Comparison of ENCODE assay signal across 9 cellular contexts in the genomic region with DNA sequence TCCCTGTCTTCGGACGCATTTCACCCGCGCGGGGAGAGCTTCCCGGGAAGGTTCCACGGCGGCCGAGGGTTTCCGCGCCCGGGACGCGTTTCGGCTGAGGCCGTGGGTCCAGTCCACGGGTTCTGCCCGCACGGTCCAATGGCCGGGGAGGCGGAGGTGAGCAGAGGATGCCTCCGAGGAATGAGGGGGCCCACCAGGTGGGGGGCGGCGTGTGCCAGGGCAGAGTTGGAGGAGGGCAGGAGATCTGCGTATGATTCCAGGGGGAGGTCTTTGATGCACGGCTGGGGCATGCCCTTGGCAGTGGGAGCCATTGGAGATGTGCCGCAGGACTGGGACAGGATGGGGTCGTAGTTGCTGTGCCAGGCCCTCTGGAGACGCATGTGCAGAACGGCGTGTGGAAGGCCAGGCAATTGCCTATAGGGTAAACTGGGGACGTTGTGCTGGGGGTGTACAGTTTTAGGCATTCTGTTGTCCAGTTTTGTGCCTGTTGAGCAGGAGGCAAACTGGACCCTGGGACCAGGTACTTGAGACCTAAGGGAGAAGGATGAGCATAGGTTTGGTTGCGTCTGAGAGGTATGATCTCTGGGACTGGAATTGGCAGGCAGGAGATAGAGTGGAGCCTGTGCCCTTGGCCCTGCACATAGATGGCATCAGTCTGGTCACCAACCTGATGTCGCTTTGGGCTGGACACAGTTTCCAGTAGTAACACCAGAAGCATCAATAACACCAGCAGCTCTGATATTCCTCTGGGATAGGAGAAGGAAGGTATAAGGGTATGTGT. TPM values are rescaled to one million over a fixed set of nuclear protein-coding genes. Genes with fewer than 3 reads are reported as not detected.
DNase-seq lines count a peak whose midpoint lies in the region; ATAC-seq and TF ChIP-seq lines count a peak whose summit lies in the region.
"Had no signal": no experiment of that assay in that cellular context is flagged by ENCODE, and none has a peak within 500 bp of the region (broad histone marks: within the 10 kb centered on the region; RNA-seq: fewer than 3 reads in every experiment).

No MANE protein-coding gene starts in this region.

- H3K9ac ChIP-seq in BLaER1 = peak overlapping the region; percentile 86
- peak overlapping the region; percentile 82 for H3K9ac ChIP-seq in fibroblast of lung (ENCODE audit: insufficient read depth, low read length)

- peak overlapping the region; percentile 94 for H3K4me3 ChIP-seq in BLaER1
- H3K4me3 ChIP-seq in WI38 (ENCODE audit: low read depth, low read length) = peak overlapping the region; percentile 82
- H3K4me3 ChIP-seq in fibroblast of lung (replicated peaks in 1 of 4; ENCODE audit: control extremely low read depth in 1 of 4, insufficient read depth in 1 of 4, low read depth in 3 of 4, low read length in 4 of 4) = peak overlapping the region; percentile 73 to 97 (median 86)
- peak overlapping the region; percentile 85 for H3K4me3 ChIP-seq in neuron (ENCODE audit: low read length)

- peaks cover 9% of the 10 kb centered on the region; the same call in 1 of the 2 replicates for H4K20me1 ChIP-seq in BLaER1
- no peaks in the 10 kb centered on the region for H4K20me1 ChIP-seq in fibroblast of lung (ENCODE audit: control insufficient read depth, extremely low read depth, insufficient read depth, low read length)

- H3K4me2 ChIP-seq in BLaER1 (peak overlapping the region; percentile 93), fibroblast of lung (ENCODE audit: extremely low read depth, insufficient read depth, low read length) (peak overlapping the region; percentile 99)

- DNase-seq in LHCN-M2 (ENCODE audit: low read depth) (peak; percentile 36), fibroblast of lung (ENCODE audit: low read depth in 2 of 2) (no peak), 8988T (no peak)

- TF ChIP-seq CTCF in WI38 (IDR thresholded peaks at IDR 0.05; ENCODE audit: low read depth, low read length) (no peak), fibroblast of lung (conservative IDR thresholded peaks at IDR 0.05 in 1 of 2, IDR thresholded peaks at IDR 0.05 in 1 of 2; ENCODE audit: low read depth in 1 of 2, low read length in 2 of 2) (peak in 1 of 2 donors; percentile 3)

- no peaks in the 10 kb centered on the region for H3K27me3 ChIP-seq in BLaER1
- H3K27me3 ChIP-seq in fibroblast of lung (ENCODE audit: control insufficient read depth, insufficient read depth, low read length) = no peaks in the 10 kb centered on the region
- no peaks in the 10 kb centered on the region for H3K27me3 ChIP-seq in neuron (ENCODE audit: insufficient read depth, low read length)

- ATAC-seq in GM18907 (IDR thresholded peaks at IDR 0.05; ENCODE audit: unreplicated experiment) (peak; percentile 26), GM19328 (IDR thresholded peaks at IDR 0.05; ENCODE audit: unreplicated experiment) (no peak)

- peak overlapping the region; percentile 90 for H2AFZ ChIP-seq in fibroblast of lung (ENCODE audit: low read length)
- peak overlapping the region; percentile 77 for H2AFZ ChIP-seq in neuron (ENCODE audit: low read depth, low read length)

- H3K9me3 ChIP-seq in BLaER1 (no peaks in the 10 kb centered on the region), fibroblast of lung (ENCODE audit: control insufficient read depth, insufficient read depth, low read depth, low read length) (no peaks in the 10 kb centered on the region), neuron (ENCODE audit: low read length) (no peaks in the 10 kb centered on the region)

- H3K4me1 ChIP-seq in BLaER1 = peaks cover 27% of the 10 kb centered on the region
- H3K4me1 ChIP-seq in fibroblast of lung (ENCODE audit: control insufficient read depth, extremely low read depth, insufficient read depth, low read length) = peaks cover 8% of the 10 kb centered on the region
- peaks cover 20% of the 10 kb centered on the region for H3K4me1 ChIP-seq in neuron (ENCODE audit: insufficient read depth, low read length)

- H3K27ac ChIP-seq in BLaER1 (peak overlapping the region; percentile 61), fibroblast of lung (ENCODE audit: insufficient read depth, low read length) (peak overlapping the region; percentile 91)

- H3K36me3 ChIP-seq in BLaER1 = 0 out of 2 replicates have a peak, but pooled peaks cover 4% of the 10 kb centered on the region
- H3K36me3 ChIP-seq in fibroblast of lung (ENCODE audit: control insufficient read depth, insufficient read depth, low read length) = peaks cover 2% of the 10 kb centered on the region
- no peaks in the 10 kb centered on the region for H3K36me3 ChIP-seq in neuron (ENCODE audit: insufficient read depth, low read length)

- peaks cover 26% of the 10 kb centered on the region for H3K79me2 ChIP-seq in fibroblast of lung (ENCODE audit: control insufficient read depth, insufficient read depth, low read length)

RNA-seq across cellular contexts. Expression of a gene that starts 0.8 kb away (rescaled TPM):
- total RNA-seq in LHCN-M2 (2014; rRNA removed) = 16.5 and 18.8 TPM in 2 replicates
- polyA plus RNA-seq in LHCN-M2 (2012) = 7.5 TPM
- total RNA-seq in fibroblast of lung = 16.9 and 18.8 TPM in 2 replicates
- 11.7 and 14.6 TPM in 2 replicates for polyA plus RNA-seq in fibroblast of lung
- 9.6 and 12.0 TPM in 2 replicates for polyA plus RNA-seq in fibroblast of lung (2012)
- 12.5 and 19.0 TPM in 2 replicates for polyA minus RNA-seq in fibroblast of lung (ENCODE audit: low replicate concordance)

RNA-seq across cellular contexts. Expression of a gene that starts 13.7 kb away (rescaled TPM):
- total RNA-seq in LHCN-M2 (2014; rRNA removed) (0.29 TPM in 1 of 2 replicates, not detected in the other), fibroblast of lung (under 0.01 TPM in 1 of 2 replicates, not detected in the other)
- polyA plus RNA-seq in LHCN-M2 (2012) = not detected
- polyA plus RNA-seq in fibroblast of lung = not detected in 2 replicates
- polyA plus RNA-seq in fibroblast of lung (2012) = not detected in 2 replicates
- not detected in 2 replicates for polyA minus RNA-seq in fibroblast of lung (ENCODE audit: low replicate concordance)
- total RNA-seq: NCI-H460 had no signal

RNA-seq across cellular contexts. Expression of a gene that starts 22.1 kb away (rescaled TPM):
- total RNA-seq in LHCN-M2 (2014; rRNA removed) (1,719 and 2,296 TPM in 2 replicates), fibroblast of lung (2,126 and 2,800 TPM in 2 replicates)
- 1,753 TPM for polyA plus RNA-seq in LHCN-M2 (2012)
- polyA plus RNA-seq in fibroblast of lung = 1,173 and 1,532 TPM in 2 replicates
- polyA plus RNA-seq in fibroblast of lung (2012) = 1,367 and 1,629 TPM in 2 replicates
- polyA minus RNA-seq in fibroblast of lung (ENCODE audit: low replicate concordance) = 1,823 and 1,849 TPM in 2 replicates

RNA-seq across cellular contexts. Expression of a gene that starts 28.4 kb away (rescaled TPM):
- total RNA-seq in LHCN-M2 (2014; rRNA removed) (4.6 and 6.0 TPM in 2 replicates), fibroblast of lung (1.5 and 1.8 TPM in 2 replicates)
- polyA plus RNA-seq in LHCN-M2 (2012) = 1.6 TPM
- 0.18 and 0.27 TPM in 2 replicates for polyA plus RNA-seq in fibroblast of lung
- 0.90 and 0.92 TPM in 2 replicates for polyA plus RNA-seq in fibroblast of lung (2012)
- 0.35 TPM in 1 of 2 replicates, not detected in the other for polyA minus RNA-seq in fibroblast of lung (ENCODE audit: low replicate concordance)

RNA-seq across cellular contexts. Expression of a gene that starts 30.8 kb away (rescaled TPM):
- total RNA-seq in LHCN-M2 (2014; rRNA removed) (5.3 and 5.7 TPM in 2 replicates), fibroblast of lung (9.5 and 14.5 TPM in 2 replicates)
- polyA plus RNA-seq in LHCN-M2 (2012) = 3.4 TPM
- polyA plus RNA-seq in fibroblast of lung = 2.2 and 4.1 TPM in 2 replicates
- 3.4 and 3.9 TPM in 2 replicates for polyA plus RNA-seq in fibroblast of lung (2012)
- polyA minus RNA-seq in fibroblast of lung (ENCODE audit: low replicate concordance) = 3.1 and 7.0 TPM in 2 replicates
